ENCODE assay signal across 1 cellular context in genomic region chr22:37335819-37336199, GRCh38.
TF ChIP-seq lines count a peak whose summit lies in the region.

No MANE protein-coding gene starts in this region.

TF ChIP-seq in WTC11, 78 proteins besides CTCF, POLR2A, EP300 and RAD21 (continued from another document):
- TF ChIP-seq ZNF281 (CRISPR knock-in tag; IDR thresholded peaks at IDR 0.05) (no peak), NFYB (CRISPR knock-in tag; conservative IDR thresholded peaks at IDR 0.05; ENCODE audit: low read depth) (no peak)
TF ChIP-seq in WTC11: peak in this region for 2.
